In genomic region chr14:103695331-103696026, GRCh38 we compare ENCODE assay signal across 14 cellular contexts. TPM values are rescaled to one million over a fixed set of nuclear protein-coding genes. Genes with fewer than 3 reads are reported as not detected.
DNase-seq lines count a peak whose midpoint lies in the region; ATAC-seq and TF ChIP-seq lines count a peak whose summit lies in the region.
"Had no signal": no experiment of that assay in that cellular context is flagged by ENCODE, and none has a peak within 500 bp of the region (broad histone marks: within the 10 kb centered on the region; RNA-seq: fewer than 3 reads in every experiment).

No MANE protein-coding gene starts in this region.

- H2BK12ac ChIP-seq in mesenchymal stem cell (ENCODE audit: low read length in 2 of 2): peak overlapping the region in 1 of 2 experiments; percentile 12

- H2AFZ ChIP-seq in mesenchymal stem cell (ENCODE audit: low read depth, low read length): no peak overlapping the region

- H2BK15ac ChIP-seq in mesenchymal stem cell (ENCODE audit: low read depth, poor library complexity, severe bottlenecking): no peak overlapping the region

- no peaks in the 10 kb centered on the region for H3K27me3 Mint-ChIP-seq in activated naive CD4-positive, alpha-beta T cell treated with anti-CD3 and anti-CD28 coated beads for 36 hours (ENCODE audit: low read depth)
- no peaks in the 10 kb centered on the region for H3K27me3 Mint-ChIP-seq in activated naive CD4-positive, alpha-beta T cell treated with anti-CD3 and anti-CD28 coated beads, Interleukin-2, amount 10 ng/mL, durations not matched to agents 7 days and 5 days
- no peaks in the 10 kb centered on the region for H3K27me3 Mint-ChIP-seq in CD8-positive, alpha-beta T cell (ENCODE audit: low read depth)

- peak overlapping the region in 1 of 2 experiments; percentile 30 for H3K18ac ChIP-seq in mesenchymal stem cell (ENCODE audit: low read depth in 1 of 2, low read length in 2 of 2)

- ATAC-seq in CD8-positive, alpha-beta T cell: no peak
- ATAC-seq: activated CD4-positive, CD25-positive, alpha-beta regulatory T cell treated with anti-CD3 and anti-CD28 coated beads, Interleukin-2, amount 50 U/mL, for 24 hours had no signal

- H2AK5ac ChIP-seq in mesenchymal stem cell (ENCODE audit: low read length, severe bottlenecking): no peak overlapping the region

- no peaks in the 10 kb centered on the region for H3K27me3 ChIP-seq in mesenchymal stem cell (ENCODE audit: control insufficient read depth in 1 of 2, insufficient read depth in 1 of 2, low read length in 2 of 2)
- H3K27me3 ChIP-seq in tibial artery: no peaks in the 10 kb centered on the region
- H3K27me3 ChIP-seq in CD8-positive, alpha-beta T cell (ENCODE audit: insufficient read depth, low read length): no peaks in the 10 kb centered on the region
- H3K27me3 ChIP-seq: tibial nerve had no signal

- DNase-seq in activated naive CD4-positive, alpha-beta T cell treated with anti-CD3 and anti-CD28 coated beads for 36 hours: peak; percentile 1
- DNase-seq in activated naive CD4-positive, alpha-beta T cell treated with anti-CD3 and anti-CD28 coated beads, Interleukin-2, amount 10 ng/mL, durations not matched to agents 7 days and 5 days: no peak
- DNase-seq in RWPE1 (ENCODE audit: low spot score): no peak
- no peak for DNase-seq in mesenchymal stem cell
- no peak for DNase-seq in tibial artery
- DNase-seq in LoVo (ENCODE audit: low spot score): no peak
- DNase-seq in NOMO-1 (lab: John Stamatoyannopoulos, UW; ENCODE audit: unreplicated experiment in 2 of 2): no peak
- DNase-seq in CD8-positive, alpha-beta T cell: no peak
- DNase-seq: ACHN, kidney glomerular epithelial cell, NCI-H187 treated with DMSO at 0.1 percent for 48 hours had no signal

- no peak overlapping the region for H3K27ac Mint-ChIP-seq in activated naive CD4-positive, alpha-beta T cell treated with anti-CD3 and anti-CD28 coated beads for 36 hours
- H3K27ac Mint-ChIP-seq in activated naive CD4-positive, alpha-beta T cell treated with anti-CD3 and anti-CD28 coated beads, Interleukin-2, amount 10 ng/mL, durations not matched to agents 7 days and 5 days: no peak overlapping the region
- H3K27ac Mint-ChIP-seq in CD8-positive, alpha-beta T cell: no peak overlapping the region

- TF ChIP-seq CTCF in RWPE1 (conservative IDR thresholded peaks at IDR 0.05; ENCODE audit: low read depth) (no peak), tibial artery (IDR thresholded peaks at IDR 0.05) (no peak)
- TF ChIP-seq CTCF in CD8-positive, alpha-beta T cell (IDR thresholded peaks at IDR 0.05): no peak

- H3K4me1 ChIP-seq in mesenchymal stem cell (ENCODE audit: control insufficient read depth, insufficient read depth, low read depth, low read length): peaks cover 48% of the 10 kb centered on the region
- peaks cover 10 to 44% (median 34%) of the 10 kb centered on the region in 4 donors for H3K4me1 ChIP-seq in tibial artery
- no peaks in the 10 kb centered on the region for H3K4me1 ChIP-seq in CD8-positive, alpha-beta T cell (ENCODE audit: insufficient read depth, low read length)

- H4K8ac ChIP-seq in mesenchymal stem cell (ENCODE audit: low read length): peak overlapping the region; percentile 62

- no peak overlapping the region for H2BK5ac ChIP-seq in mesenchymal stem cell (ENCODE audit: low read depth, low read length, poor library complexity, severe bottlenecking)

- H3K4ac ChIP-seq in mesenchymal stem cell (ENCODE audit: low read depth in 1 of 2, low read length in 2 of 2): no peak overlapping the region

- H3K4me2 ChIP-seq in mesenchymal stem cell (ENCODE audit: low read length, poor library complexity, severe bottlenecking): no peak overlapping the region
- H3K4me2 ChIP-seq: KMS-11 had no signal

- peaks cover 73 to 74% of the 10 kb centered on the region in 2 experiments for H3K36me3 ChIP-seq in mesenchymal stem cell (ENCODE audit: control insufficient read depth in 1 of 2, insufficient read depth in 2 of 2, low read depth in 1 of 2, low read length in 2 of 2)
- H3K36me3 ChIP-seq in tibial artery: peaks cover 28 to 71% (median 60%) of the 10 kb centered on the region in 3 donors
- peaks cover 21% of the 10 kb centered on the region for H3K36me3 ChIP-seq in CD8-positive, alpha-beta T cell (ENCODE audit: insufficient read depth, low read length)

- H3K4me3 ChIP-seq in mesenchymal stem cell (ENCODE audit: insufficient read depth in 1 of 2, low read depth in 1 of 2, low read length in 2 of 2): no peak overlapping the region
- H3K4me3 ChIP-seq in tibial artery: no peak overlapping the region
- no peak overlapping the region for H3K4me3 ChIP-seq in CD8-positive, alpha-beta T cell (ENCODE audit: low read depth, low read length)
- H3K4me3 ChIP-seq: tibial nerve had no signal

- peak overlapping the region in 1 of 2 experiments; percentile 47 for H3K14ac ChIP-seq in mesenchymal stem cell (ENCODE audit: low read length in 2 of 2)

- peak overlapping the region; percentile 47 for H4K91ac ChIP-seq in mesenchymal stem cell (ENCODE audit: low read length)

- H3K23ac ChIP-seq in mesenchymal stem cell (ENCODE audit: low read length in 2 of 2): no peak overlapping the region

- no peaks in the 10 kb centered on the region for H3K9me3 Mint-ChIP-seq in activated naive CD4-positive, alpha-beta T cell treated with anti-CD3 and anti-CD28 coated beads for 36 hours
- no peaks in the 10 kb centered on the region for H3K9me3 Mint-ChIP-seq in activated naive CD4-positive, alpha-beta T cell treated with anti-CD3 and anti-CD28 coated beads, Interleukin-2, amount 10 ng/mL, durations not matched to agents 7 days and 5 days
- H3K9me3 Mint-ChIP-seq in CD8-positive, alpha-beta T cell: no peaks in the 10 kb centered on the region

- H3K9me3 ChIP-seq in mesenchymal stem cell (ENCODE audit: control insufficient read depth, low read length) (no peaks in the 10 kb centered on the region), tibial artery (no peaks in the 10 kb centered on the region)
- no peaks in the 10 kb centered on the region for H3K9me3 ChIP-seq in CD8-positive, alpha-beta T cell (ENCODE audit: low read length)
- H3K9me3 ChIP-seq: tibial nerve had no signal

- peaks cover 53% of the 10 kb centered on the region for H3K79me1 ChIP-seq in mesenchymal stem cell (replicated peaks; ENCODE audit: low read length, poor library complexity, severe bottlenecking)

- peak overlapping the region; percentile 99 for H3K27ac ChIP-seq in RWPE1
- H3K27ac ChIP-seq in mesenchymal stem cell (ENCODE audit: low read length, poor library complexity, severe bottlenecking): no peak overlapping the region
- peak overlapping the region; percentile 70 to 73 for H3K27ac ChIP-seq in tibial artery
- H3K27ac ChIP-seq in CD8-positive, alpha-beta T cell (ENCODE audit: low read depth, low read length): no peak overlapping the region
- H3K27ac ChIP-seq: KMS-11 had no signal

- WGBS in mesenchymal stem cell: 82% methylated on average over 12 of the region's 12 CpGs

- peaks cover 1% of the 10 kb centered on the region for H3K36me3 Mint-ChIP-seq in activated naive CD4-positive, alpha-beta T cell treated with anti-CD3 and anti-CD28 coated beads for 36 hours (ENCODE audit: low read depth)
- H3K36me3 Mint-ChIP-seq in activated naive CD4-positive, alpha-beta T cell treated with anti-CD3 and anti-CD28 coated beads, Interleukin-2, amount 10 ng/mL, durations not matched to agents 7 days and 5 days: peaks cover 13% of the 10 kb centered on the region
- peaks cover 58% of the 10 kb centered on the region for H3K36me3 Mint-ChIP-seq in CD8-positive, alpha-beta T cell

- no peak overlapping the region for H3K9ac ChIP-seq in mesenchymal stem cell (ENCODE audit: low read length)
- H3K9ac ChIP-seq: KMS-11 had no signal

- H3K4me3 Mint-ChIP-seq in activated naive CD4-positive, alpha-beta T cell treated with anti-CD3 and anti-CD28 coated beads for 36 hours: no peak overlapping the region
- no peak overlapping the region for H3K4me3 Mint-ChIP-seq in activated naive CD4-positive, alpha-beta T cell treated with anti-CD3 and anti-CD28 coated beads, Interleukin-2, amount 10 ng/mL, durations not matched to agents 7 days and 5 days
- H3K4me3 Mint-ChIP-seq in CD8-positive, alpha-beta T cell: no peak overlapping the region

- CTCF ChIA-PET in activated naive CD4-positive, alpha-beta T cell treated with anti-CD3 and anti-CD28 coated beads for 36 hours (lab: Charles Lee): interaction anchor here (0.7 to 1.3 kb wide), 3 partner anchors 9 to 124 kb away, joined by 3 to 4 read pairs (median 4); no protein-coding TSS in a partner anchor
- CTCF ChIA-PET in activated naive CD4-positive, alpha-beta T cell treated with anti-CD3 and anti-CD28 coated beads, Interleukin-2, amount 10 ng/mL, durations not matched to agents 7 days and 5 days (lab: Charles Lee): interaction anchor here (1.5 kb wide), 1 partner anchor 11 kb away, joined by 4 read pairs; no protein-coding TSS in a partner anchor
- CTCF ChIA-PET in RWPE1 (lab: Yijun Ruan, JAX): interaction anchor here (0.5 to 0.6 kb wide), 2 partner anchors 222 to 1101 kb away, joined by 3 to 7 read pairs; no protein-coding TSS in a partner anchor
- CTCF ChIA-PET in CD8-positive, alpha-beta T cell (lab: Charles Lee): interaction anchor here (0.6 to 1.0 kb wide), 2 partner anchors 89 to 177 kb away, joined by 3 to 4 read pairs; no protein-coding TSS in a partner anchor

- intact Hi-C loops in activated naive CD4-positive, alpha-beta T cell treated with anti-CD3 and anti-CD28 coated beads for 36 hours (cut with micrococcal nuclease): no loop called here
- intact Hi-C loops in tibial artery (cut with DNase I; ENCODE audit: low total_unique reads): no loop called here
- intact Hi-C loops in CD8-positive, alpha-beta T cell (cut with DNase I, micrococcal nuclease): no loop called here

- POLR2A ChIA-PET in RWPE1 (lab: Yijun Ruan, JAX; ENCODE audit: low non-redundant PET): no interaction called here
- POLR2A ChIA-PET in CD8-positive, alpha-beta T cell (lab: Charles Lee): no interaction called here

- no peaks in the 10 kb centered on the region for H3K4me1 Mint-ChIP-seq in activated naive CD4-positive, alpha-beta T cell treated with anti-CD3 and anti-CD28 coated beads for 36 hours (ENCODE audit: low read depth)
- H3K4me1 Mint-ChIP-seq in activated naive CD4-positive, alpha-beta T cell treated with anti-CD3 and anti-CD28 coated beads, Interleukin-2, amount 10 ng/mL, durations not matched to agents 7 days and 5 days: peaks cover 8% of the 10 kb centered on the region
- H3K4me1 Mint-ChIP-seq in CD8-positive, alpha-beta T cell (ENCODE audit: low read depth): peaks cover 9% of the 10 kb centered on the region

- H2BK120ac ChIP-seq in mesenchymal stem cell (ENCODE audit: low read depth, low read length): no peak overlapping the region

RNA-seq across cellular contexts. Expression of gene XRCC3, which starts 19.8 kb away (rescaled TPM):
- total RNA-seq in activated naive CD4-positive, alpha-beta T cell treated with anti-CD3 and anti-CD28 coated beads for 36 hours: 10 to 100 TPM; 49.0 to 50.4 TPM
- 4.5 TPM for polyA plus RNA-seq in mesenchymal stem cell (2013, experiment 1 of 2)
- polyA plus RNA-seq in mesenchymal stem cell (2013, experiment 2 of 2): 4.2 TPM
- total RNA-seq in CD8-positive, alpha-beta T cell: 1 to 10 TPM; 5.5 to 6.6 TPM

RNA-seq across cellular contexts. Expression of gene ZFYVE21, which starts 20.1 kb away (rescaled TPM):
- total RNA-seq in activated naive CD4-positive, alpha-beta T cell treated with anti-CD3 and anti-CD28 coated beads for 36 hours: 10 to 100 TPM in 1 of 2 experiments, 1 to 10 TPM in 1; 9.1 to 10.4 TPM
- 44.0 TPM for polyA plus RNA-seq in mesenchymal stem cell (2013, experiment 1 of 2)
- polyA plus RNA-seq in mesenchymal stem cell (2013, experiment 2 of 2): 43.8 TPM
- 1 to 10 TPM; 2.5 to 3.7 TPM for total RNA-seq in CD8-positive, alpha-beta T cell

Comparison
In these comparisons a context has a peak if more than half of its experiments do, and no peak if none do; other contexts are left out.
1. H3K27ac ChIP-seq: peak in RWPE1 (single experiment) and tibial artery (2 of 2); none in mesenchymal stem cell (single experiment) and CD8-positive, alpha-beta T cell (single experiment).
2. RNA of gene XRCC3, which starts 19.8 kb away (total RNA-seq): 49.0 to 50.4 TPM in activated naive CD4-positive, alpha-beta T cell treated with anti-CD3 and anti-CD28 coated beads for 36 hours; 5.5 to 6.6 TPM in CD8-positive, alpha-beta T cell; every median in the first group is over 4 times any median in the second.